ENCODE assay signal across 36 cellular contexts in the genomic region with DNA sequence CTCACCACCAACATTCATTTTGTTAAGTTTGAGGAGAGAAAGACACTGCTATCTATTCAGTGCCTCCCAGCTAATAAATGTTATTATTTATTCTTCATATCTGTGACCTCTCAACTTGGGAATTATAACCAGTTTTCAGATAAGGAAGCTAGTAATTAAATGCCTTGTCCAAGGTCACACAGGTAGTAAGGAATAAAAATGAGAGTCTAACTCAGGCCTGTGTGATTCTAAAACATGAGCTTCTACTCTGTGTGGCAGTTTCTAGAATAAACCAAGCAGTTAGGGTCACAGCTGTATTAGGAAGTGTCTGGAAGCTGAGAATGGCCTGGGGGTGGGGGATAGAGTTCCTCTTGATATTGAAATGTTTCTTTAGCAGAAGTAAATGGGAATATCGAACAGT.
"Had no signal": no experiment of that assay in that cellular context is flagged by ENCODE, and none has a peak within 500 bp of the region (broad histone marks: within the 10 kb centered on the region; RNA-seq: fewer than 3 reads in every experiment).

No MANE protein-coding gene starts in this region.

- H3K9me3 ChIP-seq: adrenal gland, body of pancreas, breast epithelium had no signal

- ATAC-seq: activated CD4-positive, alpha-beta T cell treated with anti-CD3 and anti-CD28 coated beads for 36 hours; activated CD4-positive, CD25-positive, alpha-beta regulatory T cell treated with anti-CD3 and anti-CD28 coated beads, Interleukin-2, amount 50 U/mL, for 24 hours; activated CD8-positive, alpha-beta memory T cell treated with anti-CD3 and anti-CD28 coated beads, Interleukin-2, amount 10 ng/mL, durations not matched to agents 7 days and 5 days; activated CD8-positive, alpha-beta T cell treated with anti-CD3 and anti-CD28 coated beads, Interleukin-2, amount 10 ng/mL, durations not matched to agents 7 days and 5 days; activated naive CD4-positive, alpha-beta T cell treated with anti-CD3 and anti-CD28 coated beads, Interleukin-2, amount 50 U/mL, for 72 hours; activated T-cell treated with anti-CD3 and anti-CD28 coated beads, Interleukin-2, amount 50 U/mL, for 72 hours; activated T-helper 17 cell treated with anti-CD3 and anti-CD28 coated beads, Interleukin-2, amount 50 U/mL, for 72 hours; body of pancreas; WTC11 had no signal

- H3K36me3 ChIP-seq: adrenal gland, brain microvascular endothelial cell, breast epithelium, WERI-Rb-1 had no signal

- DNase-seq: activated CD4-positive, alpha-beta memory T cell treated with anti-CD3 and anti-CD28 coated beads, Interleukin-2, amount 10 ng/mL, durations not matched to agents 7 days and 5 days; activated CD4-positive, alpha-beta T cell treated with anti-CD3 and anti-CD28 coated beads for 1 hour; activated CD4-positive, alpha-beta T cell treated with anti-CD3 and anti-CD28 coated beads for 36 hours; activated CD4-positive, alpha-beta T cell treated with anti-CD3 and anti-CD28 coated beads for 48 hours; activated CD4-positive, alpha-beta T cell treated with anti-CD3 and anti-CD28 coated beads, Interleukin-2, amount 10 ng/mL, durations not matched to agents 7 days and 5 days; activated CD4-positive, alpha-beta T cell treated with anti-CD3 and anti-CD28 coated beads, Interleukin-2, amount 50 U/mL, for 48 hours; activated CD4-positive, CD25-positive, alpha-beta regulatory T cell; activated CD8-positive, alpha-beta memory T cell treated with anti-CD3 and anti-CD28 coated beads for 24 hours; activated CD8-positive, alpha-beta memory T cell treated with anti-CD3 and anti-CD28 coated beads, Interleukin-2, amount 10 ng/mL, durations not matched to agents 7 days and 5 days; activated CD8-positive, alpha-beta memory T cell treated with anti-CD3 and anti-CD28 coated beads, Interleukin-2, amount 50 U/mL, for 48 hours; activated CD8-positive, alpha-beta T cell treated with anti-CD3 and anti-CD28 coated beads, Interleukin-2, amount 10 ng/mL, durations not matched to agents 7 days and 5 days; activated effector memory CD4-positive, alpha-beta T cell treated with anti-CD3 and anti-CD28 coated beads, Interleukin-2, amount 50 U/mL, for 16 hours; activated gamma-delta T cell treated with Interleukin-2 at 50 U/mL for 16 hours; activated naive CD4-positive, alpha-beta T cell; activated naive CD4-positive, alpha-beta T cell treated with anti-CD3 and anti-CD28 coated beads for 36 hours; activated naive CD4-positive, alpha-beta T cell treated with anti-CD3 and anti-CD28 coated beads, Interleukin-2, amount 50 U/mL, for 16 hours; activated naive CD8-positive, alpha-beta T cell treated with anti-CD3 and anti-CD28 coated beads for 36 hours; activated T-cell treated with anti-CD3 and anti-CD28 coated beads, Interleukin-2, amount 50 U/mL, for 24 hours; activated T-cell treated with anti-CD3 and anti-CD28 coated beads, Interleukin-2, amount 50 U/mL, for 72 hours; adrenal gland; amniotic stem cell; aorta; body of pancreas; brain microvascular endothelial cell; central memory CD4-positive, alpha-beta T cell; T-helper 1 cell; T-helper 2 cell; T-helper 9 cell; WERI-Rb-1 had no signal

- H3K4me1 ChIP-seq: adrenal gland, breast epithelium had no signal

- H3K4me3 ChIP-seq: adrenal gland, body of pancreas, breast epithelium had no signal

- FAIRE-seq: astrocyte, TTC549 had no signal

- H3K27me3 ChIP-seq: adrenal gland, body of pancreas, brain microvascular endothelial cell, breast epithelium had no signal

- H3K27ac ChIP-seq: adrenal gland, body of pancreas, brain microvascular endothelial cell, breast epithelium, WERI-Rb-1 had no signal
